ENCODE assay signal across 1 cellular context in the genomic region with DNA sequence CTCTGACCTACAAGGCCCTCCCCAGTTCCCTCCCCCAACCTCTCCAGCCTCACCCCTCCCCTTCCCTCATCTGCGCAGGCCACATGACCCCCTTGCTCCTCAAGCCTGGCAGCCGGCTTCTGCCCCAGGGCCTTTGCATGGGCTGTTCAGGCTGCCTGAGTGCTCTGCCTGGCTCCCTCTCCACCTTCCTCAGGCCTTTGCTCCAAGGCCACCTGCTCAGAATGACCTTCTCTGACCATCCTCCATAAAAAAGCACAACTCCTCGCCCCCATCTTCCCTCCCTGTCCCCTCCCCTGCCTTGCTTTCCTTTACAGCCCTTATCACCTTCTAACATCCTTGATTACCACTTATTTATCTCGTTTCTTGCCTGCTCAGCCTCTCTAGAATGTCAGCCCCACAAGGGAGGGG.
TF ChIP-seq lines count a peak whose summit lies in the region.

No MANE protein-coding gene starts in this region.

TF ChIP-seq in K562, 482 proteins besides CTCF, POLR2A, EP300 and RAD21 (continued from another document and continues in another):
- TF ChIP-seq ZNF79 (CRISPR knock-in tag; IDR thresholded peaks at IDR 0.05; ENCODE audit: low read depth): no peak
- TF ChIP-seq BHLHE40 (IDR thresholded peaks at IDR 0.05; ENCODE audit: low read length): no peak
- no peak for TF ChIP-seq YY1 (IDR thresholded peaks at IDR 0.05; ENCODE audit: borderline replicate concordance in 1 of 3, control insufficient read depth in 1 of 3, extremely low read depth in 1 of 3, insufficient read depth in 3 of 3, insufficient read length in 1 of 3, insufficient replicate concordance in 2 of 3, low read depth in 1 of 3, low read length in 2 of 3)
- peak; percentile 21 for TF ChIP-seq DACH1 (IDR thresholded peaks at IDR 0.05; ENCODE audit: partially characterized antibody)
- TF ChIP-seq ILF3 (IDR thresholded peaks at IDR 0.05; ENCODE audit: borderline replicate concordance): no peak
- no peak for TF ChIP-seq GTF2A2 (tag; IDR thresholded peaks at IDR 0.05)
- no peak for TF ChIP-seq BCL6 (CRISPR knock-in tag; IDR thresholded peaks at IDR 0.05)
- TF ChIP-seq, protein P1, sequence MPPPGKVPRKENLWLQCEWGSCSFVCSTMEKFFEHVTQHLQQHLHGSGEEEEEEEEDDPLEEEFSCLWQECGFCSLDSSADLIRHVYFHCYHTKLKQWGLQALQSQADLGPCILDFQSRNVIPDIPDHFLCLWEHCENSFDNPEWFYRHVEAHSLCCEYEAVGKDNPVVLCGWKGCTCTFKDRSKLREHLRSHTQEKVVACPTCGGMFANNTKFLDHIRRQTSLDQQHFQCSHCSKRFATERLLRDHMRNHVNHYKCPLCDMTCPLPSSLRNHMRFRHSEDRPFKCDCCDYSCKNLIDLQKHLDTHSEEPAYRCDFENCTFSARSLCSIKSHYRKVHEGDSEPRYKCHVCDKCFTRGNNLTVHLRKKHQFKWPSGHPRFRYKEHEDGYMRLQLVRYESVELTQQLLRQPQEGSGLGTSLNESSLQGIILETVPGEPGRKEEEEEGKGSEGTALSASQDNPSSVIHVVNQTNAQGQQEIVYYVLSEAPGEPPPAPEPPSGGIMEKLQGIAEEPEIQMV (tag; conservative IDR thresholded peaks at IDR 0.05; ENCODE audit: low read depth): no peak
- TF ChIP-seq HIVEP1 (CRISPR knock-in tag; IDR thresholded peaks at IDR 0.05): no peak
- TF ChIP-seq, protein P2, sequence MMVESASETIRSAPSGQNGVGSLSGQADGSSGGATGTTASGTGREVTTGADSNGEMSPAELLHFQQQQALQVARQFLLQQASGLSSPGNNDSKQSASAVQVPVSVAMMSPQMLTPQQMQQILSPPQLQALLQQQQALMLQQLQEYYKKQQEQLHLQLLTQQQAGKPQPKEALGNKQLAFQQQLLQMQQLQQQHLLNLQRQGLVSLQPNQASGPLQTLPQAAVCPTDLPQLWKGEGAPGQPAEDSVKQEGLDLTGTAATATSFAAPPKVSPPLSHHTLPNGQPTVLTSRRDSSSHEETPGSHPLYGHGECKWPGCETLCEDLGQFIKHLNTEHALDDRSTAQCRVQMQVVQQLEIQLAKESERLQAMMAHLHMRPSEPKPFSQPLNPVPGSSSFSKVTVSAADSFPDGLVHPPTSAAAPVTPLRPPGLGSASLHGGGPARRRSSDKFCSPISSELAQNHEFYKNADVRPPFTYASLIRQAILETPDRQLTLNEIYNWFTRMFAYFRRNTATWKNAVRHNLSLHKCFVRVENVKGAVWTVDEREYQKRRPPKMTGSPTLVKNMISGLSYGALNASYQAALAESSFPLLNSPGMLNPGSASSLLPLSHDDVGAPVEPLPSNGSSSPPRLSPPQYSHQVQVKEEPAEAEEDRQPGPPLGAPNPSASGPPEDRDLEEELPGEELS (CRISPR knock-in tag; IDR thresholded peaks at IDR 0.05; ENCODE audit: borderline replicate concordance): no peak
- no peak for TF ChIP-seq ZNF408 (CRISPR knock-in tag; IDR thresholded peaks at IDR 0.05; ENCODE audit: low read depth)
- TF ChIP-seq, protein P3, sequence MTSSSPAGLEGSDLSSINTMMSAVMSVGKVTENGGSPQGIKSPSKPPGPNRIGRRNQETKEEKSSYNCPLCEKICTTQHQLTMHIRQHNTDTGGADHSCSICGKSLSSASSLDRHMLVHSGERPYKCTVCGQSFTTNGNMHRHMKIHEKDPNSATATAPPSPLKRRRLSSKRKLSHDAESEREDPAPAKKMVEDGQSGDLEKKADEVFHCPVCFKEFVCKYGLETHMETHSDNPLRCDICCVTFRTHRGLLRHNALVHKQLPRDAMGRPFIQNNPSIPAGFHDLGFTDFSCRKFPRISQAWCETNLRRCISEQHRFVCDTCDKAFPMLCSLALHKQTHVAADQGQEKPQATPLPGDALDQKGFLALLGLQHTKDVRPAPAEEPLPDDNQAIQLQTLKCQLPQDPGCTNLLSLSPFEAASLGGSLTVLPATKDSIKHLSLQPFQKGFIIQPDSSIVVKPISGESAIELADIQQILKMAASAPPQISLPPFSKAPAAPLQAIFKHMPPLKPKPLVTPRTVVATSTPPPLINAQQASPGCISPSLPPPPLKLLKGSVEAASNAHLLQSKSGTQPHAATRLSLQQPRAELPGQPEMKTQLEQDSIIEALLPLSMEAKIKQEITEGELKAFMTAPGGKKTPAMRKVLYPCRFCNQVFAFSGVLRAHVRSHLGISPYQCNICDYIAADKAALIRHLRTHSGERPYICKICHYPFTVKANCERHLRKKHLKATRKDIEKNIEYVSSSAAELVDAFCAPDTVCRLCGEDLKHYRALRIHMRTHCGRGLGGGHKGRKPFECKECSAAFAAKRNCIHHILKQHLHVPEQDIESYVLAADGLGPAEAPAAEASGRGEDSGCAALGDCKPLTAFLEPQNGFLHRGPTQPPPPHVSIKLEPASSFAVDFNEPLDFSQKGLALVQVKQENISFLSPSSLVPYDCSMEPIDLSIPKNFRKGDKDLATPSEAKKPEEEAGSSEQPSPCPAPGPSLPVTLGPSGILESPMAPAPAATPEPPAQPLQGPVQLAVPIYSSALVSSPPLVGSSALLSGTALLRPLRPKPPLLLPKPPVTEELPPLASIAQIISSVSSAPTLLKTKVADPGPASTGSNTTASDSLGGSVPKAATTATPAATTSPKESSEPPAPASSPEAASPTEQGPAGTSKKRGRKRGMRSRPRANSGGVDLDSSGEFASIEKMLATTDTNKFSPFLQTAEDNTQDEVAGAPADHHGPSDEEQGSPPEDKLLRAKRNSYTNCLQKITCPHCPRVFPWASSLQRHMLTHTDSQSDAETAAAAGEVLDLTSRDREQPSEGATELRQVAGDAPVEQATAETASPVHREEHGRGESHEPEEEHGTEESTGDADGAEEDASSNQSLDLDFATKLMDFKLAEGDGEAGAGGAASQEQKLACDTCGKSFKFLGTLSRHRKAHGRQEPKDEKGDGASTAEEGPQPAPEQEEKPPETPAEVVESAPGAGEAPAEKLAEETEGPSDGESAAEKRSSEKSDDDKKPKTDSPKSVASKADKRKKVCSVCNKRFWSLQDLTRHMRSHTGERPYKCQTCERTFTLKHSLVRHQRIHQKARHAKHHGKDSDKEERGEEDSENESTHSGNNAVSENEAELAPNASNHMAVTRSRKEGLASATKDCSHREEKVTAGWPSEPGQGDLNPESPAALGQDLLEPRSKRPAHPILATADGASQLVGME (CRISPR knock-in tag; IDR thresholded peaks at IDR 0.05): no peak
- TF ChIP-seq JUND (IDR thresholded peaks at IDR 0.05; ENCODE audit: borderline replicate concordance, low read depth, low read length): no peak
- TF ChIP-seq JUND (tag; IDR thresholded peaks at IDR 0.05; ENCODE audit: borderline replicate concordance, low read depth, low read length): no peak; the same call in 2 of the 3 replicates
- TF ChIP-seq ZNF23 (CRISPR knock-in tag; IDR thresholded peaks at IDR 0.05): no peak
- TF ChIP-seq, protein P4, sequence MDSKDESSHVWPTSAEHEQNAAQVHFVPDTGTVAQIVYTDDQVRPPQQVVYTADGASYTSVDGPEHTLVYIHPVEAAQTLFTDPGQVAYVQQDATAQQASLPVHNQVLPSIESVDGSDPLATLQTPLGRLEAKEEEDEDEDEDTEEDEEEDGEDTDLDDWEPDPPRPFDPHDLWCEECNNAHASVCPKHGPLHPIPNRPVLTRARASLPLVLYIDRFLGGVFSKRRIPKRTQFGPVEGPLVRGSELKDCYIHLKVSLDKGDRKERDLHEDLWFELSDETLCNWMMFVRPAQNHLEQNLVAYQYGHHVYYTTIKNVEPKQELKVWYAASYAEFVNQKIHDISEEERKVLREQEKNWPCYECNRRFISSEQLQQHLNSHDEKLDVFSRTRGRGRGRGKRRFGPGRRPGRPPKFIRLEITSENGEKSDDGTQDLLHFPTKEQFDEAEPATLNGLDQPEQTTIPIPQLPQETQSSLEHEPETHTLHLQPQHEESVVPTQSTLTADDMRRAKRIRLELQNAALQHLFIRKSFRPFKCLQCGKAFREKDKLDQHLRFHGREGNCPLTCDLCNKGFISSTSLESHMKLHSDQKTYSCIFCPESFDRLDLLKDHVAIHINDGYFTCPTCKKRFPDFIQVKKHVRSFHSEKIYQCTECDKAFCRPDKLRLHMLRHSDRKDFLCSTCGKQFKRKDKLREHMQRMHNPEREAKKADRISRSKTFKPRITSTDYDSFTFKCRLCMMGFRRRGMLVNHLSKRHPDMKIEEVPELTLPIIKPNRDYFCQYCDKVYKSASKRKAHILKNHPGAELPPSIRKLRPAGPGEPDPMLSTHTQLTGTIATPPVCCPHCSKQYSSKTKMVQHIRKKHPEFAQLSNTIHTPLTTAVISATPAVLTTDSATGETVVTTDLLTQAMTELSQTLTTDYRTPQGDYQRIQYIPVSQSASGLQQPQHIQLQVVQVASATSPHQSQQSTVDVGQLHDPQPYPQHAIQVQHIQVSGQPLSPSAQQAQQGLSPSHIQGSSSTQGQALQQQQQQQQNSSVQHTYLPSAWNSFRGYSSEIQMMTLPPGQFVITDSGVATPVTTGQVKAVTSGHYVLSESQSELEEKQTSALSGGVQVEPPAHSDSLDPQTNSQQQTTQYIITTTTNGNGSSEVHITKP (IDR thresholded peaks at IDR 0.05; ENCODE audit: partially characterized antibody): no peak
- TF ChIP-seq, protein P5, sequence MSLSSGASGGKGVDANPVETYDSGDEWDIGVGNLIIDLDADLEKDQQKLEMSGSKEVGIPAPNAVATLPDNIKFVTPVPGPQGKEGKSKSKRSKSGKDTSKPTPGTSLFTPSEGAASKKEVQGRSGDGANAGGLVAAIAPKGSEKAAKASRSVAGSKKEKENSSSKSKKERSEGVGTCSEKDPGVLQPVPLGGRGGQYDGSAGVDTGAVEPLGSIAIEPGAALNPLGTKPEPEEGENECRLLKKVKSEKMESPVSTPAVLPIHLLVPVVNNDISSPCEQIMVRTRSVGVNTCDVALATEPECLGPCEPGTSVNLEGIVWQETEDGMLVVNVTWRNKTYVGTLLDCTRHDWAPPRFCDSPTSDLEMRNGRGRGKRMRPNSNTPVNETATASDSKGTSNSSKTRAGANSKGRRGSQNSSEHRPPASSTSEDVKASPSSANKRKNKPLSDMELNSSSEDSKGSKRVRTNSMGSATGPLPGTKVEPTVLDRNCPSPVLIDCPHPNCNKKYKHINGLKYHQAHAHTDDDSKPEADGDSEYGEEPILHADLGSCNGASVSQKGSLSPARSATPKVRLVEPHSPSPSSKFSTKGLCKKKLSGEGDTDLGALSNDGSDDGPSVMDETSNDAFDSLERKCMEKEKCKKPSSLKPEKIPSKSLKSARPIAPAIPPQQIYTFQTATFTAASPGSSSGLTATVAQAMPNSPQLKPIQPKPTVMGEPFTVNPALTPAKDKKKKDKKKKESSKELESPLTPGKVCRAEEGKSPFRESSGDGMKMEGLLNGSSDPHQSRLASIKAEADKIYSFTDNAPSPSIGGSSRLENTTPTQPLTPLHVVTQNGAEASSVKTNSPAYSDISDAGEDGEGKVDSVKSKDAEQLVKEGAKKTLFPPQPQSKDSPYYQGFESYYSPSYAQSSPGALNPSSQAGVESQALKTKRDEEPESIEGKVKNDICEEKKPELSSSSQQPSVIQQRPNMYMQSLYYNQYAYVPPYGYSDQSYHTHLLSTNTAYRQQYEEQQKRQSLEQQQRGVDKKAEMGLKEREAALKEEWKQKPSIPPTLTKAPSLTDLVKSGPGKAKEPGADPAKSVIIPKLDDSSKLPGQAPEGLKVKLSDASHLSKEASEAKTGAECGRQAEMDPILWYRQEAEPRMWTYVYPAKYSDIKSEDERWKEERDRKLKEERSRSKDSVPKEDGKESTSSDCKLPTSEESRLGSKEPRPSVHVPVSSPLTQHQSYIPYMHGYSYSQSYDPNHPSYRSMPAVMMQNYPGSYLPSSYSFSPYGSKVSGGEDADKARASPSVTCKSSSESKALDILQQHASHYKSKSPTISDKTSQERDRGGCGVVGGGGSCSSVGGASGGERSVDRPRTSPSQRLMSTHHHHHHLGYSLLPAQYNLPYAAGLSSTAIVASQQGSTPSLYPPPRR (CRISPR knock-in tag; IDR thresholded peaks at IDR 0.05; ENCODE audit: borderline replicate concordance): no peak
- TF ChIP-seq NR1H2 (CRISPR knock-in tag; IDR thresholded peaks at IDR 0.05): no peak
- TF ChIP-seq MEIS2 (IDR thresholded peaks at IDR 0.05; ENCODE audit: partially characterized antibody): no peak
- TF ChIP-seq, protein P6, sequence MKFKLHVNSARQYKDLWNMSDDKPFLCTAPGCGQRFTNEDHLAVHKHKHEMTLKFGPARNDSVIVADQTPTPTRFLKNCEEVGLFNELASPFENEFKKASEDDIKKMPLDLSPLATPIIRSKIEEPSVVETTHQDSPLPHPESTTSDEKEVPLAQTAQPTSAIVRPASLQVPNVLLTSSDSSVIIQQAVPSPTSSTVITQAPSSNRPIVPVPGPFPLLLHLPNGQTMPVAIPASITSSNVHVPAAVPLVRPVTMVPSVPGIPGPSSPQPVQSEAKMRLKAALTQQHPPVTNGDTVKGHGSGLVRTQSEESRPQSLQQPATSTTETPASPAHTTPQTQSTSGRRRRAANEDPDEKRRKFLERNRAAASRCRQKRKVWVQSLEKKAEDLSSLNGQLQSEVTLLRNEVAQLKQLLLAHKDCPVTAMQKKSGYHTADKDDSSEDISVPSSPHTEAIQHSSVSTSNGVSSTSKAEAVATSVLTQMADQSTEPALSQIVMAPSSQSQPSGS (CRISPR knock-in tag; IDR thresholded peaks at IDR 0.05): no peak
- TF ChIP-seq, protein P7, sequence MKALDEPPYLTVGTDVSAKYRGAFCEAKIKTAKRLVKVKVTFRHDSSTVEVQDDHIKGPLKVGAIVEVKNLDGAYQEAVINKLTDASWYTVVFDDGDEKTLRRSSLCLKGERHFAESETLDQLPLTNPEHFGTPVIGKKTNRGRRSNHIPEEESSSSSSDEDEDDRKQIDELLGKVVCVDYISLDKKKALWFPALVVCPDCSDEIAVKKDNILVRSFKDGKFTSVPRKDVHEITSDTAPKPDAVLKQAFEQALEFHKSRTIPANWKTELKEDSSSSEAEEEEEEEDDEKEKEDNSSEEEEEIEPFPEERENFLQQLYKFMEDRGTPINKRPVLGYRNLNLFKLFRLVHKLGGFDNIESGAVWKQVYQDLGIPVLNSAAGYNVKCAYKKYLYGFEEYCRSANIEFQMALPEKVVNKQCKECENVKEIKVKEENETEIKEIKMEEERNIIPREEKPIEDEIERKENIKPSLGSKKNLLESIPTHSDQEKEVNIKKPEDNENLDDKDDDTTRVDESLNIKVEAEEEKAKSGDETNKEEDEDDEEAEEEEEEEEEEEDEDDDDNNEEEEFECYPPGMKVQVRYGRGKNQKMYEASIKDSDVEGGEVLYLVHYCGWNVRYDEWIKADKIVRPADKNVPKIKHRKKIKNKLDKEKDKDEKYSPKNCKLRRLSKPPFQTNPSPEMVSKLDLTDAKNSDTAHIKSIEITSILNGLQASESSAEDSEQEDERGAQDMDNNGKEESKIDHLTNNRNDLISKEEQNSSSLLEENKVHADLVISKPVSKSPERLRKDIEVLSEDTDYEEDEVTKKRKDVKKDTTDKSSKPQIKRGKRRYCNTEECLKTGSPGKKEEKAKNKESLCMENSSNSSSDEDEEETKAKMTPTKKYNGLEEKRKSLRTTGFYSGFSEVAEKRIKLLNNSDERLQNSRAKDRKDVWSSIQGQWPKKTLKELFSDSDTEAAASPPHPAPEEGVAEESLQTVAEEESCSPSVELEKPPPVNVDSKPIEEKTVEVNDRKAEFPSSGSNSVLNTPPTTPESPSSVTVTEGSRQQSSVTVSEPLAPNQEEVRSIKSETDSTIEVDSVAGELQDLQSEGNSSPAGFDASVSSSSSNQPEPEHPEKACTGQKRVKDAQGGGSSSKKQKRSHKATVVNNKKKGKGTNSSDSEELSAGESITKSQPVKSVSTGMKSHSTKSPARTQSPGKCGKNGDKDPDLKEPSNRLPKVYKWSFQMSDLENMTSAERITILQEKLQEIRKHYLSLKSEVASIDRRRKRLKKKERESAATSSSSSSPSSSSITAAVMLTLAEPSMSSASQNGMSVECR (CRISPR knock-in tag; IDR thresholded peaks at IDR 0.05): no peak
- TF ChIP-seq SIX5 (IDR thresholded peaks at IDR 0.05; ENCODE audit: borderline replicate concordance in 1 of 2, insufficient read depth in 1 of 2, low read depth in 1 of 2, low read length in 2 of 2): no peak
- TF ChIP-seq ZNF668 (CRISPR knock-in tag; IDR thresholded peaks at IDR 0.05): no peak
- TF ChIP-seq COPS2 (conservative IDR thresholded peaks at IDR 0.05): no peak
- TF ChIP-seq ZNF766 (CRISPR knock-in tag; conservative IDR thresholded peaks at IDR 0.05): no peak
- TF ChIP-seq JUNB (CRISPR knock-in tag; conservative IDR thresholded peaks at IDR 0.05): no peak
- TF ChIP-seq MEF2A (IDR thresholded peaks at IDR 0.05; ENCODE audit: control insufficient read depth, low read depth, low read length): no peak
- TF ChIP-seq KDM2B (CRISPR knock-in tag; IDR thresholded peaks at IDR 0.05): no peak
